In the genomic region with DNA sequence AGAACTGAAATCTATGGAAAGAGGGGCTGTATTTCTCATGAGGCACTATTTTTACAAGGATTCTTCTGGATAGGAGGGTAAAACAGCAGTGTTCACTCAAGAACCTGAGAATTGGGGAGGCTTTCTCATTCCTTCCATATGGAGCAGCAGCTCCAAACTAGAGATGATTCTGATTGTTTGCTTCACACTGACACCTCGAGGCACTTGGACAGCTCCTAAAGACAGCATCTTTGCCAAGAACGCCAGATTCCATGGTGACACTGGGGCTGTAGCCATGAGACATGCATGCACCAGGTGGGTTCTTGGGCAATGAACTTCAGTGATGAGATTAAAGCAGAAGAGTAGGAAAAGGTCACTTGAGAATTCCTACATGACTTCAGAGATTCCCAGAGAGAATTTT, we compare ENCODE assay signal across 19 cellular contexts.
DNase-seq lines count a peak whose midpoint lies in the region; ATAC-seq and TF ChIP-seq lines count a peak whose summit lies in the region.
"Had no signal": no experiment of that assay in that cellular context is flagged by ENCODE, and none has a peak within 500 bp of the region (broad histone marks: within the 10 kb centered on the region; RNA-seq: fewer than 3 reads in every experiment).

No MANE protein-coding gene starts in this region.

- DNase-seq in AG10803 (ENCODE audit: low read depth), result peak; percentile 20
- no peak for DNase-seq in LNCaP clone FGC (ENCODE audit: low read depth)
- no peak for DNase-seq in choroid plexus epithelial cell (ENCODE audit: low read depth)
- peak; percentile 25 for DNase-seq in myocyte (ENCODE audit: low read depth)
- no peak for DNase-seq in NCI-H2081 treated with DMSO at 0.1 percent for 48 hours (lab: John Stamatoyannopoulos, UW)
- no peak for DNase-seq in NAMALWA (ENCODE audit: low spot score)
- DNase-seq: CD4-positive, alpha-beta T cell; DMS153; KBM-7; NCI-H1048; NCI-H1436; NCI-H2029; NCI-H446 treated with DMSO at 0.1 percent for 48 hours; NCI-H748 treated with DMSO at 0.1 percent for 48 hours; NK-92 treated with Interleukin-12 subunit alpha and Interleukin-12 subunit beta, amount 100 ng/mL, for 24 hours; SHP77 had no signal

- H3K4me3 ChIP-seq in AG10803 (ENCODE audit: low read length) (no peak overlapping the region), LNCaP clone FGC (ENCODE audit: low read depth, low read length) (no peak overlapping the region), choroid plexus epithelial cell (ENCODE audit: low read depth, low read length) (no peak overlapping the region)
- H3K4me3 ChIP-seq: HAP-1, SK-N-MC had no signal

- TF ChIP-seq CTCF in AG10803 (conservative IDR thresholded peaks at IDR 0.05; ENCODE audit: low read length) (peak; percentile 19; the same call in 1 of the 2 replicates), LNCaP clone FGC (IDR thresholded peaks at IDR 0.05; ENCODE audit: control insufficient read depth, extremely low read depth, insufficient read depth) (peak; percentile 17; the same call in 1 of the 2 replicates), choroid plexus epithelial cell (conservative IDR thresholded peaks at IDR 0.05; ENCODE audit: low read depth, low read length) (peak; percentile 5)

- no peak for ATAC-seq in HG03139 (IDR thresholded peaks at IDR 0.05; ENCODE audit: unreplicated experiment)

Comparison
In these comparisons a context has a peak if more than half of its experiments do, and no peak if none do; other contexts are left out.
1. DNase-seq: peak in AG10803 (single experiment) and myocyte (single experiment); none in LNCaP clone FGC (single experiment), choroid plexus epithelial cell (single experiment), NCI-H2081 treated with DMSO at 0.1 percent for 48 hours (single experiment) and NAMALWA (single experiment).
2. Peak in every context shown above with its lines, with median percentiles within 50 percentile points of each other: CTCF ChIP-seq.